1 cellular context compared by ENCODE assay signal in genomic region chr19:1505991-1506881, GRCh38.
TF ChIP-seq lines count a peak whose summit lies in the region.

No MANE protein-coding gene starts in this region.

TF ChIP-seq in K562, 482 proteins besides CTCF, POLR2A, EP300 and RAD21 (continues in another document):
- no peak for TF ChIP-seq CXXC5 (CRISPR knock-in tag; IDR thresholded peaks at IDR 0.05)
- TF ChIP-seq ARID3B (CRISPR knock-in tag; IDR thresholded peaks at IDR 0.05; ENCODE audit: borderline replicate concordance) = no peak
- TF ChIP-seq ZNF695 (CRISPR knock-in tag; IDR thresholded peaks at IDR 0.05) = no peak
- TF ChIP-seq ZFPM2 (CRISPR knock-in tag; IDR thresholded peaks at IDR 0.05) = no peak
- TF ChIP-seq SNIP1 (IDR thresholded peaks at IDR 0.05; ENCODE audit: low read depth) = no peak
- peak; percentile 29 for TF ChIP-seq PCBP1 (IDR thresholded peaks at IDR 0.05; ENCODE audit: low read depth, low read length, poor library complexity, severe bottlenecking)
- TF ChIP-seq MIER1 (IDR thresholded peaks at IDR 0.05; ENCODE audit: low read depth) = no peak
- no peak for TF ChIP-seq ZNF124 (CRISPR knock-in tag; IDR thresholded peaks at IDR 0.05)
- TF ChIP-seq HDAC3 (IDR thresholded peaks at IDR 0.05; ENCODE audit: borderline replicate concordance, partially characterized antibody) = no peak
- TF ChIP-seq RERE (CRISPR knock-in tag; IDR thresholded peaks at IDR 0.05; ENCODE audit: borderline replicate concordance) = no peak
- TF ChIP-seq ZNF408 (CRISPR knock-in tag; IDR thresholded peaks at IDR 0.05; ENCODE audit: low read depth) = no peak
- peak; percentile 11; the same call in 1 of the 2 replicates for TF ChIP-seq ZBTB7A (IDR thresholded peaks at IDR 0.05; ENCODE audit: borderline replicate concordance, control insufficient read depth, low read depth, low read length)
- no peak for TF ChIP-seq HMG20A (CRISPR knock-in tag; conservative IDR thresholded peaks at IDR 0.05)
- no peak for TF ChIP-seq CHD4 (IDR thresholded peaks at IDR 0.05; ENCODE audit: insufficient read depth, insufficient replicate concordance, low read depth, low read length, poor library complexity, severe bottlenecking)
- no peak for TF ChIP-seq DPF2 (IDR thresholded peaks at IDR 0.05)
- no peak for TF ChIP-seq KLF13 (tag; IDR thresholded peaks at IDR 0.05; ENCODE audit: borderline replicate concordance, low read depth)
- no peak for TF ChIP-seq SAFB2 (IDR thresholded peaks at IDR 0.05; ENCODE audit: borderline replicate concordance, low read depth, low read length, severe bottlenecking)
- TF ChIP-seq CHD7 (IDR thresholded peaks at IDR 0.05; ENCODE audit: low read depth, low read length) = no peak
- peak; percentile 57 for TF ChIP-seq POLR2G (IDR thresholded peaks at IDR 0.05; ENCODE audit: low read depth, low read length)
- TF ChIP-seq MCM7 (IDR thresholded peaks at IDR 0.05) = no peak
- TF ChIP-seq PRMT5 (CRISPR knock-in tag; IDR thresholded peaks at IDR 0.05) = no peak
- TF ChIP-seq SRSF3 (IDR thresholded peaks at IDR 0.05; ENCODE audit: insufficient read depth, low read length) = no peak
- TF ChIP-seq MYC (IDR thresholded peaks at IDR 0.05; ENCODE audit: low read depth, low read length) = no peak
- TF ChIP-seq MYC (CRISPR knock-in tag; IDR thresholded peaks at IDR 0.05; ENCODE audit: borderline replicate concordance, low read depth) = no peak
- TF ChIP-seq ZNF12 (CRISPR knock-in tag; IDR thresholded peaks at IDR 0.05) = no peak
- TF ChIP-seq SP1 (CRISPR knock-in tag; IDR thresholded peaks at IDR 0.05) = no peak
- TF ChIP-seq MAX (CRISPR knock-in tag; IDR thresholded peaks at IDR 0.05) = 0 out of 2 replicates have a peak, but pooled peaks have one; percentile 10
- no peak for TF ChIP-seq ZNF316 (IDR thresholded peaks at IDR 0.05)
- TF ChIP-seq NR2C1 (IDR thresholded peaks at IDR 0.05) = peak; percentile 76
- peak; percentile 65 for TF ChIP-seq NR2C1 (tag; IDR thresholded peaks at IDR 0.05)
- no peak for TF ChIP-seq CAMTA2 (CRISPR knock-in tag; conservative IDR thresholded peaks at IDR 0.05)
- no peak for TF ChIP-seq GTF2F1 (IDR thresholded peaks at IDR 0.05; ENCODE audit: low read depth, low read length)
- no peak for TF ChIP-seq SMAD2 (IDR thresholded peaks at IDR 0.05; ENCODE audit: low read depth, low read length)
- no peak for TF ChIP-seq MBD1 (CRISPR knock-in tag; IDR thresholded peaks at IDR 0.05)
- no peak for TF ChIP-seq RFX1 (IDR thresholded peaks at IDR 0.05)
- TF ChIP-seq NFXL1 (CRISPR knock-in tag; IDR thresholded peaks at IDR 0.05) = no peak
- no peak for TF ChIP-seq MTA2 (IDR thresholded peaks at IDR 0.05; ENCODE audit: low read depth)
